Comparison of ENCODE assay signal across 17 cellular contexts in the genomic region with DNA sequence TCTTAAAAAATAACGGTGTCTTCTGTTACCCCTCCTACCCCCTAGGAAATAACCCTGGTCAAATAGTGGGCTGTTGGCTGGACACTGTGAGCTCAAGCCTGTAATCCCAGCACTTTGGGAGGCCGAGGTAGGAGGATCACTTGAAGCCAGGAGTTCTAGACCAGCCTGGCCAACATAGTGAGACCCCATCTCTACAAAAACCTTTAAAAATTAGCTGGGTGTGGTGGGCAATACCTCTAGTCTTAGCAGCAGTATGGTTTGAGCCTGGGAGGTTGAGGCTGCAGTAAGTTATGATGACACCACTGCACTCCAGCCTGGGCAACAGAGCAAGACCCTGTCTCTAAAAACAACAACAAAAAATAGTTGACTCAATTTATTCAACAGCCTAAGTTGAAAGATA.
A peak's percentile ranks its signal among the peaks of the same experiment; 100 is the strongest.
DNase-seq lines count a peak whose midpoint lies in the region; ATAC-seq and TF ChIP-seq lines count a peak whose summit lies in the region.
"Had no signal": no experiment of that assay in that cellular context is flagged by ENCODE, and none has a peak within 500 bp of the region (broad histone marks: within the 10 kb centered on the region; RNA-seq: fewer than 3 reads in every experiment).

No MANE protein-coding gene starts in this region.

- ATAC-seq in GM23338, result no peak
- no peak for ATAC-seq in WTC11
- ATAC-seq: A549; CD8-positive, alpha-beta T cell had no signal

- H3K4me3 ChIP-seq in GM23338 (no peak overlapping the region), esophagus muscularis mucosa (no peak overlapping the region), GM23248 (no peak overlapping the region)
- H3K4me3 ChIP-seq: A549; BLaER1 treated with 17β-estradiol and CSF1 and Interleukin-3, amounts not matched to agents 10 nM and 100 nM had no signal

- no peak for TF ChIP-seq EP300 in esophagus muscularis mucosa (IDR thresholded peaks at IDR 0.05)

- POLR2A ChIA-PET in WTC11 (lab: Charles Lee), result interaction anchor here (1.2 kb wide), 1 partner anchor 9 kb away, joined by 4 read pairs; no protein-coding TSS in a partner anchor

- intact Hi-C loops in esophagus muscularis mucosa (cut with DNase I), result no loop called here

- H4K20me1 ChIP-seq in GM23338 (replicated peaks; ENCODE audit: insufficient read depth) (peaks cover 11% of the 10 kb centered on the region), GM23248 (ENCODE audit: insufficient read depth) (no peaks in the 10 kb centered on the region)
- H4K20me1 ChIP-seq: BLaER1 treated with 17β-estradiol and CSF1 and Interleukin-3, amounts not matched to agents 10 nM and 100 nM had no signal

- no peak for TF ChIP-seq CTCF in GM23338 (conservative IDR thresholded peaks at IDR 0.05; ENCODE audit: low read depth in 2 of 2)
- no peak for TF ChIP-seq CTCF in WTC11 (IDR thresholded peaks at IDR 0.05)
- no peak for TF ChIP-seq CTCF in esophagus muscularis mucosa (IDR thresholded peaks at IDR 0.05)

- in situ Hi-C loops in GM23248 (cut with MboI), result no loop called here

- H3K4me2 ChIP-seq in GM23338 (no peak overlapping the region), GM23248 (ENCODE audit: unreplicated experiment) (no peak overlapping the region)
- H3K4me2 ChIP-seq: A549; BLaER1 treated with 17β-estradiol and CSF1 and Interleukin-3, amounts not matched to agents 10 nM and 100 nM had no signal

- H3K27me3 Mint-ChIP-seq in GM23338 (ENCODE audit: insufficient read depth, low read depth, poor library complexity), result peaks cover 13% of the 10 kb centered on the region
- H3K27me3 Mint-ChIP-seq in WTC11 (ENCODE audit: low read depth), result no peaks in the 10 kb centered on the region

- H3F3A ChIP-seq in GM23338 (replicated peaks; ENCODE audit: low read depth) (no peaks in the 10 kb centered on the region), GM23248 (ENCODE audit: insufficient read depth) (no peaks in the 10 kb centered on the region)

- H3K4me1 Mint-ChIP-seq in GM23338 (peaks cover 31% of the 10 kb centered on the region), WTC11 (peaks cover 37% of the 10 kb centered on the region)
- H3K4me1 Mint-ChIP-seq: B cell had no signal

- DNase-seq in GM23338 (ENCODE audit: low spot score), result no peak
- no peak for DNase-seq in WTC11 (ENCODE audit: low spot score)
- peak; percentile 75 for DNase-seq in esophagus muscularis mucosa (ENCODE audit: extremely low spot score)
- DNase-seq in GM23248, result no peak
- no peak for DNase-seq in NCI-H226
- DNase-seq: AML-193; Caco-2; Calu3; CD4-positive, alpha-beta T cell; CD8-positive, alpha-beta T cell; DMS79 treated with DMSO at 0.1 percent for 48 hours; GF-D8 had no signal

- no peak overlapping the region for H2AFZ ChIP-seq in GM23338
- no peak overlapping the region for H2AFZ ChIP-seq in GM23248

- no peaks in the 10 kb centered on the region for H3K79me2 ChIP-seq in GM23338 (replicated peaks; ENCODE audit: insufficient read depth)
- no peaks in the 10 kb centered on the region for H3K79me2 ChIP-seq in GM23248 (ENCODE audit: insufficient read depth)

- H3K27me3 ChIP-seq in GM23338 (ENCODE audit: insufficient read depth) (no peaks in the 10 kb centered on the region), esophagus muscularis mucosa (no peaks in the 10 kb centered on the region), GM23248 (replicated peaks; ENCODE audit: insufficient read depth) (no peaks in the 10 kb centered on the region)
- H3K27me3 ChIP-seq: BLaER1 treated with 17β-estradiol and CSF1 and Interleukin-3, amounts not matched to agents 10 nM and 100 nM had no signal

- no peaks in the 10 kb centered on the region for H3K9me2 ChIP-seq in GM23338 (ENCODE audit: insufficient read depth)
- H3K9me2 ChIP-seq in GM23248 (ENCODE audit: insufficient read depth), result no peaks in the 10 kb centered on the region

- H3K9me3 Mint-ChIP-seq in GM23338 (no peaks in the 10 kb centered on the region), WTC11 (no peaks in the 10 kb centered on the region)
- H3K9me3 Mint-ChIP-seq: CD4-positive, alpha-beta T cell; CD8-positive, alpha-beta T cell had no signal

- H3K36me3 Mint-ChIP-seq in GM23338 (ENCODE audit: low read depth) (peaks cover 33% of the 10 kb centered on the region), WTC11 (peaks cover 61% of the 10 kb centered on the region)
- H3K36me3 Mint-ChIP-seq: CD8-positive, alpha-beta T cell had no signal

- H3K27ac Mint-ChIP-seq in GM23338 (peak overlapping the region; percentile 39; the same call in 1 of the 2 replicates), WTC11 (no peak overlapping the region)
- H3K27ac Mint-ChIP-seq: B cell; CD4-positive, alpha-beta T cell; CD8-positive, alpha-beta T cell had no signal

- H3K4me1 ChIP-seq in GM23338 (ENCODE audit: insufficient read depth) (peaks cover 14% of the 10 kb centered on the region; the same call in 1 of the 2 replicates), esophagus muscularis mucosa (peaks cover 0 to 12% (median 9%) of the 10 kb centered on the region in 4 donors), GM23248 (ENCODE audit: insufficient read depth) (no peaks in the 10 kb centered on the region)
- H3K4me1 ChIP-seq: Caco-2 had no signal

- no peak overlapping the region for H3K4me3 Mint-ChIP-seq in GM23338
- no peak overlapping the region for H3K4me3 Mint-ChIP-seq in WTC11
- H3K4me3 Mint-ChIP-seq: B cell; CD4-positive, alpha-beta T cell; CD8-positive, alpha-beta T cell had no signal

- peaks cover 2% of the 10 kb centered on the region; the same call in 1 of the 2 replicates for H3K36me3 ChIP-seq in GM23338 (ENCODE audit: insufficient read depth)
- no peaks in the 10 kb centered on the region for H3K36me3 ChIP-seq in esophagus muscularis mucosa
- H3K36me3 ChIP-seq in GM23248 (ENCODE audit: low read depth), result no peaks in the 10 kb centered on the region
- H3K36me3 ChIP-seq: BLaER1 treated with 17β-estradiol and CSF1 and Interleukin-3, amounts not matched to agents 10 nM and 100 nM had no signal

- CTCF ChIA-PET in WTC11 (lab: Charles Lee), result no interaction called here

- H3K9me3 ChIP-seq in esophagus muscularis mucosa (no peaks in the 10 kb centered on the region), GM23248 (ENCODE audit: low read depth) (no peaks in the 10 kb centered on the region)
- H3K9me3 ChIP-seq: A549, Caco-2 had no signal

- no peak overlapping the region for H3K9ac ChIP-seq in GM23248
- H3K9ac ChIP-seq: BLaER1 treated with 17β-estradiol and CSF1 and Interleukin-3, amounts not matched to agents 10 nM and 100 nM had no signal

- TF ChIP-seq POLR2A in esophagus muscularis mucosa (IDR thresholded peaks at IDR 0.05; ENCODE audit: low read depth), result no peak

- 95% methylated on average over 2 of the region's 2 CpGs for WGBS in esophagus muscularis mucosa
- WGBS in GM23248 (ENCODE audit: low coverage in 1 of 2, low lambda C conversion rate in 2 of 2, missing lambda C conversion rate in 2 of 2), 2 experiments, result 60 to 66% methylated on average over 2 of the region's 2 CpGs

- no peak overlapping the region for H3K27ac ChIP-seq in GM23338 (ENCODE audit: low read depth)
- H3K27ac ChIP-seq in esophagus muscularis mucosa (replicated peaks in 1 of 4), result no peak overlapping the region
- no peak overlapping the region for H3K27ac ChIP-seq in GM23248
- H3K27ac ChIP-seq: 22Rv1; A549; BLaER1 treated with 17β-estradiol and CSF1 and Interleukin-3, amounts not matched to agents 10 nM and 100 nM; C4-2B had no signal

TF ChIP-seq in GM23338, 12 proteins besides CTCF, POLR2A, EP300 and RAD21 (continues in another document):
- TF ChIP-seq CREB1 (CRISPR knock-in tag; IDR thresholded peaks at IDR 0.05; ENCODE audit: low read depth) (no peak), ZNF331 (CRISPR knock-in tag; IDR thresholded peaks at IDR 0.05; ENCODE audit: low read depth) (no peak), POLR2AphosphoS5 (IDR thresholded peaks at IDR 0.05; ENCODE audit: low read depth) (no peak), EZH2 (IDR thresholded peaks at IDR 0.05; ENCODE audit: low read depth, unreplicated experiment) (no peak), EZH2phosphoT487 (IDR thresholded peaks at IDR 0.05; ENCODE audit: unreplicated experiment) (no peak), ZNF114 (CRISPR knock-in tag; IDR thresholded peaks at IDR 0.05) (no peak)
- TF ChIP-seq, protein P1, sequence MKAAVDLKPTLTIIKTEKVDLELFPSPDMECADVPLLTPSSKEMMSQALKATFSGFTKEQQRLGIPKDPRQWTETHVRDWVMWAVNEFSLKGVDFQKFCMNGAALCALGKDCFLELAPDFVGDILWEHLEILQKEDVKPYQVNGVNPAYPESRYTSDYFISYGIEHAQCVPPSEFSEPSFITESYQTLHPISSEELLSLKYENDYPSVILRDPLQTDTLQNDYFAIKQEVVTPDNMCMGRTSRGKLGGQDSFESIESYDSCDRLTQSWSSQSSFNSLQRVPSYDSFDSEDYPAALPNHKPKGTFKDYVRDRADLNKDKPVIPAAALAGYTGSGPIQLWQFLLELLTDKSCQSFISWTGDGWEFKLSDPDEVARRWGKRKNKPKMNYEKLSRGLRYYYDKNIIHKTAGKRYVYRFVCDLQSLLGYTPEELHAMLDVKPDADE (IDR thresholded peaks at IDR 0.05), result no peak

TF ChIP-seq in WTC11, 78 proteins besides CTCF, POLR2A, EP300 and RAD21:
- TF ChIP-seq MAX (CRISPR knock-in tag; IDR thresholded peaks at IDR 0.05) (no peak), ZNF121 (CRISPR knock-in tag; IDR thresholded peaks at IDR 0.05) (peak; percentile 84)
